In the genomic region with DNA sequence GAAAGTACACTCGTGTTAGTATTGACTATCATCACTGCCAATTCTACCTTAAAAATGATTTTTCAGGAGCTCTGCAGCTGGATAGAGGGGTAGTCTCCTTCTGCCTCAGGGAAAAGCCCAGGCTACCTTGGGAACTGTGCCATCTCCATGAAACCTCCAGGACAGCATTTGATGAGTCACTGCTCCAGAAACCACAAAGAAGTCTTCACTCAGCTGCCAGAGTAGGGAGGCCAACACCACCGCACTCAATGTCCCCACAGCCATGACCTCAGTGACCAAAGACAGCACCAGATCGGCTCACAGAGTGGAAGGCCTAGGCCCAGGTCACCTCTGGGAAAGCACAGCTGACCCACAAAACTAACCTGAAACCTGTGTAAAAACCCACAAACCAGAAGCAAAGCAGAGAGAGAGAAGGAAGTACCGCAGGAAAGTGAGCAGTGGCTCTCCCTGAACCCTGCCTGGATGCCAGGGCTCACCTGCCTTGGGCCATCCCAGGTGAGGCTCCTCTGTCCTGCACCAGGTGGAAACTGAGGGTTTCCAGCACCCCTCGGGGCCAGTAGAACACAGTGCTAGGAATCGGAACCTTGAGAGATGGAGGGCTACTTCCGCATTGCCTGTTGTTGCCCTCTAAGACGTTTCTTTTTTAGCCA, we compare ENCODE assay signal across 10 cellular contexts. TPM values are rescaled to one million over a fixed set of nuclear protein-coding genes. Genes with fewer than 3 reads are reported as not detected.
DNase-seq lines count a peak whose midpoint lies in the region; ATAC-seq, FAIRE-seq and TF ChIP-seq lines count a peak whose summit lies in the region.
"Had no signal": no experiment of that assay in that cellular context is flagged by ENCODE, and none has a peak within 500 bp of the region (broad histone marks: within the 10 kb centered on the region; RNA-seq: fewer than 3 reads in every experiment).

No MANE protein-coding gene starts in this region.

- 68 to 80% methylated on average over 7 to 8 of the region's 8 CpGs for WGBS in upper lobe of left lung, 2 donors

- peaks cover 28 to 30% of the 10 kb centered on the region in 2 donors for H3K4me1 ChIP-seq in left lung
- peaks cover 18 to 31% (median 28%) of the 10 kb centered on the region in 4 donors for H3K4me1 ChIP-seq in upper lobe of left lung
- H3K4me1 ChIP-seq in neural progenitor cell, result no peaks in the 10 kb centered on the region

- H4K20me1 ChIP-seq in neural progenitor cell (ENCODE audit: low read depth), result no peaks in the 10 kb centered on the region

- no peaks in the 10 kb centered on the region for H3K27me3 Mint-ChIP-seq in neural progenitor cell (ENCODE audit: insufficient read depth, low read depth)
- peaks cover 19% of the 10 kb centered on the region for H3K27me3 Mint-ChIP-seq in activated T-helper 1 cell treated with anti-CD3 and anti-CD28 coated beads, Interleukin-12 subunit alpha, Interleukin-12 subunit beta, Interleukin-2, Interleukin-4 antibody, amounts not matched to agents 30 ng/mL and 10 ng/mL and 1 ng/mL, durations not matched to agents 14 hours and 24 hours and 36 hours (ENCODE audit: insufficient read depth)

- TF ChIP-seq POLR2A in upper lobe of left lung (IDR thresholded peaks at IDR 0.05), result no peak

- no peaks in the 10 kb centered on the region for H3F3A ChIP-seq in neural progenitor cell (ENCODE audit: low read depth)

- H3K27ac Mint-ChIP-seq in neural progenitor cell, result no peak overlapping the region
- no peak overlapping the region for H3K27ac Mint-ChIP-seq in activated T-helper 1 cell treated with anti-CD3 and anti-CD28 coated beads, Interleukin-12 subunit alpha, Interleukin-12 subunit beta, Interleukin-2, Interleukin-4 antibody, amounts not matched to agents 30 ng/mL and 10 ng/mL and 1 ng/mL, durations not matched to agents 14 hours and 24 hours and 36 hours

- H3K4me1 Mint-ChIP-seq in neural progenitor cell, result peaks cover 25% of the 10 kb centered on the region
- no peaks in the 10 kb centered on the region for H3K4me1 Mint-ChIP-seq in activated T-helper 1 cell treated with anti-CD3 and anti-CD28 coated beads, Interleukin-12 subunit alpha, Interleukin-12 subunit beta, Interleukin-2, Interleukin-4 antibody, amounts not matched to agents 30 ng/mL and 10 ng/mL and 1 ng/mL, durations not matched to agents 14 hours and 24 hours and 36 hours (ENCODE audit: low read depth)

- H3K9ac ChIP-seq in neural progenitor cell, result no peak overlapping the region

- intact Hi-C loops in left lung (cut with DNase I), result no loop called here
- intact Hi-C loops in activated T-helper 1 cell treated with anti-CD3 and anti-CD28 coated beads, Interleukin-12 subunit alpha, Interleukin-12 subunit beta, Interleukin-2, Interleukin-4 antibody, amounts not matched to agents 30 ng/mL and 10 ng/mL and 1 ng/mL, durations not matched to agents 14 hours and 24 hours and 36 hours (cut with micrococcal nuclease), result no loop called here

- DNase-seq in LHCN-M2 (ENCODE audit: low read depth) (peak; percentile 85), bronchial epithelial cell (ENCODE audit: low read depth) (peak; percentile 73), left lung (peak; percentile 54 to 55), upper lobe of left lung (peak in 1 of 2 donors; percentile 78), neural progenitor cell (ENCODE audit: low spot score) (no peak), GM20000 (ENCODE audit: low spot score) (no peak)
- no peak for DNase-seq in activated T-helper 1 cell treated with anti-CD3 and anti-CD28 coated beads, Interleukin-12 subunit alpha, Interleukin-12 subunit beta, Interleukin-2, Interleukin-4 antibody, amounts not matched to agents 30 ng/mL and 10 ng/mL and 1 ng/mL, durations not matched to agents 14 hours and 24 hours and 36 hours (ENCODE audit: low spot score)
- DNase-seq: stimulated activated naive CD4-positive, alpha-beta T cell had no signal

- no peak overlapping the region for H3K4me2 ChIP-seq in neural progenitor cell

- H3K4me3 Mint-ChIP-seq in neural progenitor cell, result no peak overlapping the region
- no peak overlapping the region for H3K4me3 Mint-ChIP-seq in activated T-helper 1 cell treated with anti-CD3 and anti-CD28 coated beads, Interleukin-12 subunit alpha, Interleukin-12 subunit beta, Interleukin-2, Interleukin-4 antibody, amounts not matched to agents 30 ng/mL and 10 ng/mL and 1 ng/mL, durations not matched to agents 14 hours and 24 hours and 36 hours

- H3K9me3 ChIP-seq in left lung (no peaks in the 10 kb centered on the region), upper lobe of left lung (no peaks in the 10 kb centered on the region), neural progenitor cell (ENCODE audit: low read depth) (no peaks in the 10 kb centered on the region)
- H3K9me3 ChIP-seq: neutrophil had no signal

- H3K79me2 ChIP-seq in neural progenitor cell (ENCODE audit: low read depth), result no peaks in the 10 kb centered on the region

- H3K36me3 Mint-ChIP-seq in neural progenitor cell, result peaks cover 49% of the 10 kb centered on the region
- no peaks in the 10 kb centered on the region for H3K36me3 Mint-ChIP-seq in activated T-helper 1 cell treated with anti-CD3 and anti-CD28 coated beads, Interleukin-12 subunit alpha, Interleukin-12 subunit beta, Interleukin-2, Interleukin-4 antibody, amounts not matched to agents 30 ng/mL and 10 ng/mL and 1 ng/mL, durations not matched to agents 14 hours and 24 hours and 36 hours (ENCODE audit: low read depth)

- TF ChIP-seq EP300 in upper lobe of left lung (IDR thresholded peaks at IDR 0.05), result no peak

- peak; percentile 85 for FAIRE-seq in bronchial epithelial cell (lab: Jason Lieb, UNC)

- TF ChIP-seq CTCF in bronchial epithelial cell (IDR thresholded peaks at IDR 0.05; ENCODE audit: insufficient read depth, low read length, severe bottlenecking), result no peak
- no peak for TF ChIP-seq CTCF in left lung (IDR thresholded peaks at IDR 0.05)
- TF ChIP-seq CTCF in upper lobe of left lung (IDR thresholded peaks at IDR 0.05), result no peak
- no peak for TF ChIP-seq CTCF in neural progenitor cell (IDR thresholded peaks at IDR 0.05)
- TF ChIP-seq CTCF in GM20000 (IDR thresholded peaks at IDR 0.05; ENCODE audit: extremely low read depth, missing control alignments), result no peak

- H3K27ac ChIP-seq in left lung (peak overlapping the region; percentile 70 to 84), upper lobe of left lung (peak overlapping the region; percentile 74 to 88 (median 76)), neural progenitor cell (no peak overlapping the region)
- H3K27ac ChIP-seq: neutrophil had no signal

- H3K4me3 ChIP-seq in bronchial epithelial cell (ENCODE audit: low read depth, low read length) (no peak overlapping the region), left lung (no peak overlapping the region), upper lobe of left lung (no peak overlapping the region), neural progenitor cell (no peak overlapping the region)

- peak; percentile 46 for ATAC-seq in left lung
- peak; percentile 71 to 76 for ATAC-seq in upper lobe of left lung (ENCODE audit: low FRiP score in 2 of 2)
- no peak for ATAC-seq in HG03196 (IDR thresholded peaks at IDR 0.05; ENCODE audit: unreplicated experiment)

- no peaks in the 10 kb centered on the region for H3K36me3 ChIP-seq in bronchial epithelial cell (ENCODE audit: control insufficient read depth, insufficient read depth, low read length)
- H3K36me3 ChIP-seq in left lung, result no peaks in the 10 kb centered on the region
- H3K36me3 ChIP-seq in upper lobe of left lung, result no peaks in the 10 kb centered on the region
- no peaks in the 10 kb centered on the region for H3K36me3 ChIP-seq in neural progenitor cell
- H3K36me3 ChIP-seq: neutrophil had no signal

- H2AFZ ChIP-seq in neural progenitor cell (replicated peaks), result no peak overlapping the region

- H3K9me3 Mint-ChIP-seq in neural progenitor cell, result peaks cover 19% of the 10 kb centered on the region
- no peaks in the 10 kb centered on the region for H3K9me3 Mint-ChIP-seq in activated T-helper 1 cell treated with anti-CD3 and anti-CD28 coated beads, Interleukin-12 subunit alpha, Interleukin-12 subunit beta, Interleukin-2, Interleukin-4 antibody, amounts not matched to agents 30 ng/mL and 10 ng/mL and 1 ng/mL, durations not matched to agents 14 hours and 24 hours and 36 hours

- H3K27me3 ChIP-seq in bronchial epithelial cell (ENCODE audit: control insufficient read depth, insufficient read depth, low read length), result no peaks in the 10 kb centered on the region
- no peaks in the 10 kb centered on the region for H3K27me3 ChIP-seq in left lung
- H3K27me3 ChIP-seq in upper lobe of left lung, result no peaks in the 10 kb centered on the region
- no peaks in the 10 kb centered on the region for H3K27me3 ChIP-seq in neural progenitor cell
- H3K27me3 ChIP-seq: neutrophil had no signal

RNA-seq across cellular contexts. Expression of a gene that starts 30.0 kb away (rescaled TPM):
- 3.2 and 3.5 TPM in 2 replicates for total RNA-seq in LHCN-M2 (2014; rRNA removed)
- polyA plus RNA-seq in LHCN-M2 (2012), result 1.7 TPM
- 0.26 and 0.79 TPM in 2 replicates for total RNA-seq in bronchial epithelial cell
- total RNA-seq in left lung, result 10 to 100 TPM in 1 of 2 donors, 1 to 10 TPM in 1; 6.9 to 15.8 TPM
- 10 to 100 TPM in 2 of 6 donors, 1 to 10 TPM in 4; 3.3 to 13.6 (median 5.4) TPM for total RNA-seq in upper lobe of left lung
- 21.6 and 29.4 TPM in 2 replicates for total RNA-seq in neural progenitor cell (ENCODE audit: low replicate concordance)
- 3.0 and 3.3 TPM in 2 replicates for total RNA-seq in activated T-helper 1 cell treated with anti-CD3 and anti-CD28 coated beads, Interleukin-12 subunit alpha, Interleukin-12 subunit beta, Interleukin-2, Interleukin-4 antibody, amounts not matched to agents 30 ng/mL and 10 ng/mL and 1 ng/mL, durations not matched to agents 14 hours and 24 hours and 36 hours

Comparison
In these comparisons a context has a peak if more than half of its experiments do, and no peak if none do; other contexts are left out.
1. DNase-seq: peak in LHCN-M2 (single experiment), bronchial epithelial cell (single experiment) and left lung (2 of 2); none in neural progenitor cell (single experiment), activated T-helper 1 cell treated with anti-CD3 and anti-CD28 coated beads, Interleukin-12 subunit alpha, Interleukin-12 subunit beta, Interleukin-2, Interleukin-4 antibody, amounts not matched to agents 30 ng/mL and 10 ng/mL and 1 ng/mL, durations not matched to agents 14 hours and 24 hours and 36 hours (single experiment) and GM20000 (single experiment).